ENCODE assay signal across 8 cellular contexts in genomic region chr7:73622909-73623797, GRCh38. TPM values are rescaled to one million over a fixed set of nuclear protein-coding genes. Genes with fewer than 3 reads are reported as not detected.
DNase-seq lines count a peak whose midpoint lies in the region; ATAC-seq lines count a peak whose summit lies in the region.

No MANE protein-coding gene starts in this region.

- H3K4me3 Mint-ChIP-seq in activated naive CD8-positive, alpha-beta T cell treated with anti-CD3 and anti-CD28 coated beads for 36 hours = peak overlapping the region; percentile 25
- peak overlapping the region in 4 of 5 donors; percentile 12 to 53 (median 27) for H3K4me3 Mint-ChIP-seq in immature natural killer cell
- peak overlapping the region; percentile 30 for H3K4me3 Mint-ChIP-seq in stimulated activated memory B cell treated with anti-CD40 and anti-IgM and Interleukin-4, amounts not matched to agents 10 μg/mL and 1 μg/mL and 100 μg/mL, for 72 hours

- no peak overlapping the region for H3K27ac Mint-ChIP-seq in activated naive CD8-positive, alpha-beta T cell treated with anti-CD3 and anti-CD28 coated beads for 36 hours
- no peak overlapping the region for H3K27ac Mint-ChIP-seq in immature natural killer cell
- no peak overlapping the region for H3K27ac Mint-ChIP-seq in stimulated activated memory B cell treated with anti-CD40 and anti-IgM and Interleukin-4, amounts not matched to agents 10 μg/mL and 1 μg/mL and 100 μg/mL, for 72 hours

- H3K4me1 Mint-ChIP-seq in activated naive CD8-positive, alpha-beta T cell treated with anti-CD3 and anti-CD28 coated beads for 36 hours = peaks cover 4% of the 10 kb centered on the region
- H3K4me1 Mint-ChIP-seq in immature natural killer cell = peaks cover 0 to 2% of the 10 kb centered on the region in 2 donors
- H3K4me1 Mint-ChIP-seq in stimulated activated memory B cell treated with anti-CD40 and anti-IgM and Interleukin-4, amounts not matched to agents 10 μg/mL and 1 μg/mL and 100 μg/mL, for 72 hours = peaks cover 11% of the 10 kb centered on the region

- H3K27me3 Mint-ChIP-seq in activated naive CD8-positive, alpha-beta T cell treated with anti-CD3 and anti-CD28 coated beads for 36 hours = peaks cover 59% of the 10 kb centered on the region
- H3K27me3 Mint-ChIP-seq in immature natural killer cell (ENCODE audit: low read depth in 3 of 3) = peaks cover 12 to 23% (median 16%) of the 10 kb centered on the region in 3 donors
- peaks cover 86% of the 10 kb centered on the region for H3K27me3 Mint-ChIP-seq in stimulated activated memory B cell treated with anti-CD40 and anti-IgM and Interleukin-4, amounts not matched to agents 10 μg/mL and 1 μg/mL and 100 μg/mL, for 72 hours

- H3K9me3 Mint-ChIP-seq in activated naive CD8-positive, alpha-beta T cell treated with anti-CD3 and anti-CD28 coated beads for 36 hours = no peaks in the 10 kb centered on the region
- H3K9me3 Mint-ChIP-seq in immature natural killer cell = peaks cover 0 to 2% (median 0%) of the 10 kb centered on the region in 6 donors
- no peaks in the 10 kb centered on the region for H3K9me3 Mint-ChIP-seq in stimulated activated memory B cell treated with anti-CD40 and anti-IgM and Interleukin-4, amounts not matched to agents 10 μg/mL and 1 μg/mL and 100 μg/mL, for 72 hours

- ATAC-seq in stimulated activated memory B cell treated with anti-CD40 and anti-IgM and Interleukin-4, amounts not matched to agents 10 μg/mL and 1 μg/mL and 100 μg/mL, for 72 hours = no peak
- ATAC-seq in HG02642 (IDR thresholded peaks at IDR 0.05; ENCODE audit: poor library complexity, unreplicated experiment) = no peak

- DNase-seq in NCI-H2107 treated with DMSO at 0.1 percent for 48 hours (lab: John Stamatoyannopoulos, UW; ENCODE audit: unreplicated experiment) (peak; percentile 60), NCI-H2107 (lab: John Stamatoyannopoulos, UW) (no peak), immature natural killer cell (no peak), islet precursor cell (no peak), KG1 (lab: John Stamatoyannopoulos, UW) (no peak)
- DNase-seq in activated naive CD8-positive, alpha-beta T cell treated with anti-CD3 and anti-CD28 coated beads for 36 hours = no peak

- H3K36me3 Mint-ChIP-seq in activated naive CD8-positive, alpha-beta T cell treated with anti-CD3 and anti-CD28 coated beads for 36 hours = no peaks in the 10 kb centered on the region
- no peaks in the 10 kb centered on the region for H3K36me3 Mint-ChIP-seq in immature natural killer cell
- H3K36me3 Mint-ChIP-seq in stimulated activated memory B cell treated with anti-CD40 and anti-IgM and Interleukin-4, amounts not matched to agents 10 μg/mL and 1 μg/mL and 100 μg/mL, for 72 hours = no peaks in the 10 kb centered on the region

RNA-seq across cellular contexts. Expression of gene MLXIPL, which starts 1.2 kb away (rescaled TPM):
- total RNA-seq in activated naive CD8-positive, alpha-beta T cell treated with anti-CD3 and anti-CD28 coated beads for 36 hours = not detected
- not detected for polyA plus RNA-seq in immature natural killer cell

RNA-seq across cellular contexts. Expression of gene VPS37D, which starts 44.5 kb away (rescaled TPM):
- under 1 TPM; 0.44 to 0.45 TPM for total RNA-seq in activated naive CD8-positive, alpha-beta T cell treated with anti-CD3 and anti-CD28 coated beads for 36 hours
- polyA plus RNA-seq in immature natural killer cell = under 1 TPM in 1 of 3 donors, not detected in 2; 0.39 TPM

RNA-seq across cellular contexts. Expression of gene TBL2, which starts 44.8 kb away (rescaled TPM):
- 10 to 100 TPM; 30.4 to 32.2 TPM for total RNA-seq in activated naive CD8-positive, alpha-beta T cell treated with anti-CD3 and anti-CD28 coated beads for 36 hours
- 10 to 100 TPM; 19.3 to 32.4 (median 21.7) TPM for polyA plus RNA-seq in immature natural killer cell
